In the genomic region with DNA sequence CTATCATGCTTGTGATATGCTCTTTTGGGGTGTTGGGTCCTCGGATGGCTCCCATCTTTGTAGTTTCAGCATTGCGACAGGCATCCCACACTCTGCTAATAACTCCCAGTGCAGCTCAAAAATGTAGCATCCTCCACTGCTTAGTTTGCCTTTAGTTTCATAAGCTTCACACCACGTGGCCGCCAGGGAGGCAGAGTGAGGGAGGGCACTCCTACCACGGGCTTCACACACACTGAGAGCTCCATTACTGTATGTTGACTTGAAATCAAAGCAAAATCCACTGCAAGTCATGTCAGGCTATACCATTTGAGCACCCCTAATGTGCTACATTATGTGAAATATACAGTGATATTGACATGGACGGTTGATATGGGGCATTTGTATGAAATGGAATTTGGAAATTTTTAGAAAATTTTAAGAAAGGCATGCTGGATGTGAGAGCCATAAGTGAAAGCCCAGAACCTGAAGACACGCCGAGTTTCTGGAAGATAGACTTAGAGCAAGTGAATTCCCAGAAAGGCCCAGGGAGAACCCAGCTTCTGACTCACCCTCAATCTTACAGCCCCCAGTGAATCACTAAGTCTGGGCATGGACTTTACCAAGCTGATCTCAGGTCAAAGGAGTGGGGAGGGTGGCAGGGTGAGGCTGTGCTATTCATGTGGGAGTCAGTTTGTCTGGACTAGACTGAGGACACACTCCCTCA, we compare ENCODE assay signal across 14 cellular contexts.
DNase-seq lines count a peak whose midpoint lies in the region; ATAC-seq, FAIRE-seq and TF ChIP-seq lines count a peak whose summit lies in the region.
"Had no signal": no experiment of that assay in that cellular context is flagged by ENCODE, and none has a peak within 500 bp of the region (broad histone marks: within the 10 kb centered on the region; RNA-seq: fewer than 3 reads in every experiment).

No MANE protein-coding gene starts in this region.

- in situ Hi-C loops in GM23248 (cut with MboI) = no loop called here

- H3K27ac ChIP-seq in A549 (peak overlapping the region; percentile 33 to 60; a peak in 3 of 6 replicates), GM23248 (peak overlapping the region; percentile 14; the same call in 1 of the 2 replicates), astrocyte (ENCODE audit: low read depth, low read length) (no peak overlapping the region)

- CTCF ChIA-PET in A549 (lab: Yijun Ruan, JAX) = interaction anchor here (0.5 to 1.8 kb wide), 5 partner anchors 19 to 417 kb away, joined by 3 to 5 read pairs (median 4); no protein-coding TSS in a partner anchor

- H3K79me2 ChIP-seq in GM23248 (ENCODE audit: insufficient read depth) (no peaks in the 10 kb centered on the region), astrocyte (ENCODE audit: insufficient read depth, low read length) (no peaks in the 10 kb centered on the region)

- H3K9me2 ChIP-seq in GM23248 (ENCODE audit: insufficient read depth) = no peaks in the 10 kb centered on the region

- H3K27ac Mint-ChIP-seq in astrocyte (ENCODE audit: unreplicated experiment) = peak overlapping the region; percentile 75
- H3K27ac Mint-ChIP-seq: CD4-positive, alpha-beta T cell had no signal

- H3K27me3 ChIP-seq in GM23248 (replicated peaks; ENCODE audit: insufficient read depth) (no peaks in the 10 kb centered on the region), astrocyte (ENCODE audit: insufficient read depth, low read length) (no peaks in the 10 kb centered on the region)

- H3K4me3 ChIP-seq in A549 (no peak overlapping the region), GM23248 (no peak overlapping the region), astrocyte (ENCODE audit: insufficient read depth, low read depth, low read length) (no peak overlapping the region)

- peaks cover 5% of the 10 kb centered on the region; the same call in 1 of the 2 replicates for H3F3A ChIP-seq in GM23248 (ENCODE audit: insufficient read depth)

- ATAC-seq in A549 (peak; percentile 88 to 89), GM21423 (IDR thresholded peaks at IDR 0.05; ENCODE audit: unreplicated experiment) (no peak), HG02970 (IDR thresholded peaks at IDR 0.05; ENCODE audit: low FRiP score, unreplicated experiment) (no peak)

- POLR2A ChIA-PET in A549 (lab: Yijun Ruan, JAX) = no interaction called here

- H4K20me1 ChIP-seq in GM23248 (ENCODE audit: insufficient read depth) (no peaks in the 10 kb centered on the region), astrocyte (ENCODE audit: insufficient read depth, low read length) (no peaks in the 10 kb centered on the region)

- TF ChIP-seq CTCF in A549 (IDR thresholded peaks at IDR 0.05) (no peak), astrocyte (IDR thresholded peaks at IDR 0.05; ENCODE audit: insufficient read depth, low read depth, low read length) (no peak)

- no peaks in the 10 kb centered on the region for H3K36me3 Mint-ChIP-seq in astrocyte (ENCODE audit: low read depth, unreplicated experiment)

- no peaks in the 10 kb centered on the region for H3K27me3 Mint-ChIP-seq in astrocyte (ENCODE audit: low read depth, unreplicated experiment)
- H3K27me3 Mint-ChIP-seq: CD4-positive, alpha-beta T cell had no signal

- H2AFZ ChIP-seq in GM23248 (no peak overlapping the region), astrocyte (ENCODE audit: low read depth, low read length) (no peak overlapping the region)

- WGBS in A549 (ENCODE audit: missing lambda C conversion rate) = 61% methylated on average over 8 of the region's 8 CpGs
- 73 to 75% methylated on average over 8 of the region's 8 CpGs for WGBS in GM23248 (ENCODE audit: low coverage in 1 of 2, low lambda C conversion rate in 2 of 2, missing lambda C conversion rate in 2 of 2), 2 experiments

- FAIRE-seq in A549 (lab: Jason Lieb, UNC) (no peak), astrocyte (lab: Jason Lieb, UNC) (no peak)

- no peak overlapping the region for H3K4me3 Mint-ChIP-seq in astrocyte (ENCODE audit: unreplicated experiment)
- H3K4me3 Mint-ChIP-seq: CD4-positive, alpha-beta T cell had no signal

- DNase-seq in A549 (ENCODE audit: low read depth in 1 of 2, low spot score in 1 of 2) = peak; percentile 15 to 38
- DNase-seq in GM23248 = peak; percentile 87
- DNase-seq in astrocyte (ENCODE audit: low read depth) = peak; percentile 86
- DNase-seq in islet precursor cell = peak; percentile 54
- DNase-seq in activated effector memory CD4-positive, alpha-beta T cell treated with Interleukin-2 at 50 U/mL for 16 hours = no peak
- no peak for DNase-seq in NCI-H748 treated with DMSO at 0.1 percent for 48 hours (lab: John Stamatoyannopoulos, UW)
- DNase-seq: CD4-positive, alpha-beta T cell; effector CD4-positive, alpha-beta T cell; MM.1S; stimulated activated CD4-positive, alpha-beta T cell treated with anti-CD3 and anti-CD28 coated beads, Interleukin-1b, Interleukin-23, amount 100 ng/mL, for 48 hours; stimulated activated naive CD4-positive, alpha-beta T cell; T-helper 2 cell had no signal

- no peak for TF ChIP-seq EP300 in A549 (IDR thresholded peaks at IDR 0.05)

- peaks cover 31% of the 10 kb centered on the region for H3K4me1 Mint-ChIP-seq in astrocyte (ENCODE audit: low read depth, unreplicated experiment)

- no peak for TF ChIP-seq POLR2A in A549 (IDR thresholded peaks at IDR 0.05; ENCODE audit: low read length)

- TF ChIP-seq RAD21 in A549 (conservative IDR thresholded peaks at IDR 0.05 in 1 of 2, IDR thresholded peaks at IDR 0.05 in 1 of 2) = no peak

- peaks cover 4% of the 10 kb centered on the region for H3K9me3 Mint-ChIP-seq in astrocyte (ENCODE audit: unreplicated experiment)
- H3K9me3 Mint-ChIP-seq: CD4-positive, alpha-beta T cell had no signal

- H3K4me1 ChIP-seq in A549 (peaks cover 16% of the 10 kb centered on the region; the same call in 2 of the 3 replicates), GM23248 (ENCODE audit: insufficient read depth) (peaks cover 22% of the 10 kb centered on the region), astrocyte (ENCODE audit: insufficient read depth, low read length) (peaks cover 17% of the 10 kb centered on the region)

- H3K36me3 ChIP-seq in GM23248 (ENCODE audit: low read depth) (no peaks in the 10 kb centered on the region), astrocyte (ENCODE audit: insufficient read depth, low read length) (no peaks in the 10 kb centered on the region)

- no peak overlapping the region for H3K9ac ChIP-seq in GM23248
- no peak overlapping the region for H3K9ac ChIP-seq in astrocyte (ENCODE audit: low read length)

- H3K9me3 ChIP-seq in A549 = no peaks in the 10 kb centered on the region
- no peaks in the 10 kb centered on the region for H3K9me3 ChIP-seq in GM23248 (ENCODE audit: low read depth)
- H3K9me3 ChIP-seq in astrocyte (ENCODE audit: insufficient read depth, low read depth, low read length) = no peaks in the 10 kb centered on the region

- H3K4me2 ChIP-seq in A549 (peak overlapping the region; percentile 33; the same call in 2 of the 3 replicates), GM23248 (ENCODE audit: unreplicated experiment) (peak overlapping the region; percentile 47), astrocyte (ENCODE audit: low read length) (peak overlapping the region; percentile 32)

TF ChIP-seq in A549, 52 proteins besides CTCF, POLR2A, EP300 and RAD21:
- TF ChIP-seq ZNF302 (CRISPR knock-in tag; IDR thresholded peaks at IDR 0.05) = no peak
- TF ChIP-seq FOXS1 (CRISPR knock-in tag; IDR thresholded peaks at IDR 0.05) = no peak
- no peak for TF ChIP-seq FOSL2 (IDR thresholded peaks at IDR 0.05)
- TF ChIP-seq FOSL2 (CRISPR knock-in tag; IDR thresholded peaks at IDR 0.05) = no peak
TF ChIP-seq in A549: peak in this region for 0.

Comparison
In these comparisons a context has a peak if more than half of its experiments do, and no peak if none do; other contexts are left out.
1. ATAC-seq: peak in A549 (2 of 2); none in GM21423 (single experiment) and HG02970 (single experiment).
2. DNase-seq: peak in A549 (2 of 2), GM23248 (single experiment), astrocyte (single experiment) and islet precursor cell (single experiment); none in activated effector memory CD4-positive, alpha-beta T cell treated with Interleukin-2 at 50 U/mL for 16 hours (single experiment) and NCI-H748 treated with DMSO at 0.1 percent for 48 hours (single experiment).
3. Peak in every context shown above with its lines, with median percentiles within 50 percentile points of each other: H3K4me2 ChIP-seq.